In genomic region chrX:23815376-23815775, GRCh38 we compare ENCODE assay signal across 23 cellular contexts. TPM values are rescaled to one million over a fixed set of nuclear protein-coding genes. Genes with fewer than 3 reads are reported as not detected.
DNase-seq lines count a peak whose midpoint lies in the region; FAIRE-seq and TF ChIP-seq lines count a peak whose summit lies in the region.
"Had no signal": no experiment of that assay in that cellular context is flagged by ENCODE, and none has a peak within 500 bp of the region (broad histone marks: within the 10 kb centered on the region; RNA-seq: fewer than 3 reads in every experiment).

No MANE protein-coding gene starts in this region.

- peaks cover 4% of the 10 kb centered on the region for H3K9me3 Mint-ChIP-seq in neural crest cell
- H3K9me3 Mint-ChIP-seq: CD4-positive, alpha-beta T cell had no signal

- intact Hi-C loops in testis (cut with DNase I; ENCODE audit: low total_unique reads) = no loop called here

- H4K20me1 ChIP-seq in Karpas-422 (ENCODE audit: insufficient read depth, low read depth, low read length) = no peaks in the 10 kb centered on the region
- H4K20me1 ChIP-seq: BLaER1 treated with 17β-estradiol and CSF1 and Interleukin-3, amounts not matched to agents 10 nM and 100 nM had no signal

- H3K27ac ChIP-seq in Karpas-422 (ENCODE audit: low read length) = no peak overlapping the region
- no peak overlapping the region for H3K27ac ChIP-seq in testis

- no peak overlapping the region for H3K9ac ChIP-seq in Karpas-422 (ENCODE audit: low read length)
- H3K9ac ChIP-seq: BLaER1 treated with 17β-estradiol and CSF1 and Interleukin-3, amounts not matched to agents 10 nM and 100 nM had no signal

- no peak overlapping the region for H3K4me2 ChIP-seq in Karpas-422 (ENCODE audit: low read depth, low read length, poor library complexity, severe bottlenecking)
- H3K4me2 ChIP-seq: A549; BLaER1 treated with 17β-estradiol and CSF1 and Interleukin-3, amounts not matched to agents 10 nM and 100 nM had no signal

- no peak for TF ChIP-seq POLR2A in testis (IDR thresholded peaks at IDR 0.05)

- peaks cover 19% of the 10 kb centered on the region for H3K4me1 Mint-ChIP-seq in neural crest cell

- FAIRE-seq in HTR-8/SVneo (lab: Jason Lieb, UNC) = peak; percentile 26
- FAIRE-seq: A549, G401.6, GM12892, H54 had no signal

- H3K4me1 ChIP-seq in Karpas-422 (ENCODE audit: low read length) (peaks cover 46% of the 10 kb centered on the region), testis (no peaks in the 10 kb centered on the region)
- H3K4me1 ChIP-seq: BE2C had no signal

- H3K36me3 Mint-ChIP-seq in neural crest cell (ENCODE audit: low read depth) = no peaks in the 10 kb centered on the region
- H3K36me3 Mint-ChIP-seq: CD14-positive monocyte; CD8-positive, alpha-beta memory T cell had no signal

- no peak for DNase-seq in HTR-8/SVneo (ENCODE audit: insufficient read length, low spot score)
- no peak for DNase-seq in Karpas-422
- DNase-seq in neural crest cell (ENCODE audit: low read depth, low spot score) = no peak
- DNase-seq in middle frontal gyrus (ENCODE audit: extremely low spot score, low spot score) = no peak
- DNase-seq in testis = no peak
- no peak for DNase-seq in COR-L47 (lab: John Stamatoyannopoulos, UW)
- DNase-seq: 8988T; ACHN; AML-193; BE2C; Calu3; CD4-positive, alpha-beta T cell; CD8-positive, alpha-beta memory T cell; DMS153; DND-41; GOT3 had no signal

- H3K9me3 ChIP-seq in Karpas-422 (ENCODE audit: low read length) (peaks cover 3% of the 10 kb centered on the region; the same call in 1 of the 2 replicates), testis (no peaks in the 10 kb centered on the region)
- H3K9me3 ChIP-seq: A549, BE2C, HAP-1 had no signal

- H3K27ac Mint-ChIP-seq in neural crest cell (ENCODE audit: unreplicated experiment) = peak overlapping the region; percentile 91
- H3K27ac Mint-ChIP-seq: CD14-positive monocyte; CD4-positive, alpha-beta T cell had no signal

- peak overlapping the region; percentile 18; the same call in 1 of the 2 replicates for H2AFZ ChIP-seq in Karpas-422 (ENCODE audit: low read length)

- H3K9me2 ChIP-seq in Karpas-422 (replicated peaks; ENCODE audit: insufficient read depth, low read length) = no peaks in the 10 kb centered on the region

- H3K27me3 ChIP-seq in Karpas-422 (ENCODE audit: low read length) (no peaks in the 10 kb centered on the region), testis (no peaks in the 10 kb centered on the region)
- H3K27me3 ChIP-seq: BE2C; BLaER1 treated with 17β-estradiol and CSF1 and Interleukin-3, amounts not matched to agents 10 nM and 100 nM had no signal

- H3K4me3 Mint-ChIP-seq in neural crest cell = no peak overlapping the region
- H3K4me3 Mint-ChIP-seq: CD14-positive monocyte; CD4-positive, alpha-beta T cell; CD8-positive, alpha-beta memory T cell had no signal

- H3K36me3 ChIP-seq in Karpas-422 (ENCODE audit: insufficient read depth, low read length) (no peaks in the 10 kb centered on the region), testis (ENCODE audit: low read depth, missing control alignments) (no peaks in the 10 kb centered on the region)
- H3K36me3 ChIP-seq: BE2C; BLaER1 treated with 17β-estradiol and CSF1 and Interleukin-3, amounts not matched to agents 10 nM and 100 nM; HAP-1 had no signal

- WGBS in testis, 2 donors = 93 to 96% methylated on average over 3 to 7 of the region's 7 CpGs

- TF ChIP-seq CTCF in neural crest cell (conservative IDR thresholded peaks at IDR 0.05) = no peak
- no peak for TF ChIP-seq CTCF in testis (IDR thresholded peaks at IDR 0.05)

- H3K27me3 Mint-ChIP-seq in neural crest cell (ENCODE audit: low read depth) = no peaks in the 10 kb centered on the region
- H3K27me3 Mint-ChIP-seq: CD4-positive, alpha-beta T cell had no signal

- no peaks in the 10 kb centered on the region for H3K79me2 ChIP-seq in Karpas-422 (ENCODE audit: low read length)

- H3K4me3 ChIP-seq in Karpas-422 (ENCODE audit: low read length) (no peak overlapping the region), testis (no peak overlapping the region)
- H3K4me3 ChIP-seq: A549; BLaER1 treated with 17β-estradiol and CSF1 and Interleukin-3, amounts not matched to agents 10 nM and 100 nM; HAP-1 had no signal

RNA-seq across cellular contexts. Expression of gene SAT1, which starts 32.4 kb away (rescaled TPM):
- total RNA-seq in Karpas-422 (2014; rRNA removed; shearing (Covaris generic); ENCODE audit: low replicate concordance) = 230 and 256 TPM in 2 replicates
- total RNA-seq in neural crest cell (106 and 108 TPM in 2 replicates), testis (100 to 1,000 TPM; 299 to 459 TPM)
- polyA plus RNA-seq in testis (ENCODE audit: insufficient read depth, low read depth, low replicate concordance) = 258 TPM
